Comparison of ENCODE assay signal across 8 cellular contexts in the genomic region with DNA sequence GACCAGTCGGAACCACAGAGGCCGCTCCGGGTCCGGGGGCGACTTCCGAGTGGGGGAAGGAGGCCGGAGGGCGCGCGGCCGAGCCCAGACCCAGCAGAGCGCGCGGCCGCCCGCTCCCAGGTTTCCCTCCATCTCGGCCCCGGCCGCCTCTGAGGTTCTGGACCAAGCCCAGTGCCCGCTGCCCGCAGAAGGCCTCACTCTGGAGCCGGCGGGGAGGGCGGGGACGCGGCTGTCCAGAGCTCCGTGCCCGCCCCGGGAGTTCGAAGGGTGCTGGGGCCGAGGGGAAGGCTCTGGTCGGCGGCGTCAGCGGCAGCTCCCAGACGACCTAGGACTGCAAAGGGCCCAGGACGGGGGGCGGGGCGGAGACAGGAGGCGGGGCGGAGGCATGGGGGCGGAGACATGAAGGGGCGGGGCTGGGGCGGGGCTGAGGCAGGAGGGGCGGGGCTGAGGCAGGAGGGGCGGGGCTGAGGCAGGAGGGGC. TPM values are rescaled to one million over a fixed set of nuclear protein-coding genes. Genes with fewer than 3 reads are reported as not detected.
DNase-seq lines count a peak whose midpoint lies in the region; ATAC-seq and TF ChIP-seq lines count a peak whose summit lies in the region.

No MANE protein-coding gene starts in this region.

- H3K27me3 ChIP-seq in CD4-positive, CD25-positive, alpha-beta regulatory T cell (ENCODE audit: control insufficient read depth, insufficient read depth, low read length), result peaks cover 15% of the 10 kb centered on the region
- H3K27me3 ChIP-seq in HUES64 (ENCODE audit: insufficient read depth, low read length), result peaks cover 30% of the 10 kb centered on the region

- H3K36me3 Mint-ChIP-seq in CD4-positive, CD25-positive, alpha-beta regulatory T cell, result no peaks in the 10 kb centered on the region

- 13% methylated on average over 37 of the region's 46 CpGs for WGBS in HUES64

- H3K27me3 Mint-ChIP-seq in CD4-positive, CD25-positive, alpha-beta regulatory T cell, result peaks cover 35% of the 10 kb centered on the region

- H3K4me1 Mint-ChIP-seq in CD4-positive, CD25-positive, alpha-beta regulatory T cell, result peaks cover 6 to 12% (median 7%) of the 10 kb centered on the region in 4 donors

- H3K9ac ChIP-seq in HUES64 (ENCODE audit: low read depth, low read length), result peak overlapping the region; percentile 34; the same call in 1 of the 2 replicates

- H3K27ac ChIP-seq in CD4-positive, CD25-positive, alpha-beta regulatory T cell (ENCODE audit: insufficient read depth, low read length, poor library complexity, severe bottlenecking), result peak overlapping the region; percentile 58
- H3K27ac ChIP-seq in HUES64 (ENCODE audit: low read depth, low read length), result no peak overlapping the region

- H3K4me3 ChIP-seq in CD4-positive, CD25-positive, alpha-beta regulatory T cell (ENCODE audit: low read depth, low read length), result no peak overlapping the region
- H3K4me3 ChIP-seq in HUES64 (ENCODE audit: low read length) (peak overlapping the region; percentile 67), retinal pigment epithelial cell (ENCODE audit: low read length) (peak overlapping the region; percentile 34)

- H3K4me1 ChIP-seq in CD4-positive, CD25-positive, alpha-beta regulatory T cell (ENCODE audit: control insufficient read depth, insufficient read depth, low read length, poor library complexity, severe bottlenecking), result peaks cover 22% of the 10 kb centered on the region
- no peaks in the 10 kb centered on the region for H3K4me1 ChIP-seq in HUES64 (ENCODE audit: insufficient read depth, low read length)

- TF ChIP-seq CTCF in retinal pigment epithelial cell (conservative IDR thresholded peaks at IDR 0.05; ENCODE audit: low read depth, low read length), result no peak

- peak; percentile 34 to 57 for ATAC-seq in CD4-positive, CD25-positive, alpha-beta regulatory T cell (ENCODE audit: low read depth in 2 of 2)
- no peak for ATAC-seq in HG02981 (IDR thresholded peaks at IDR 0.05; ENCODE audit: unreplicated experiment)

- H3K27ac Mint-ChIP-seq in CD4-positive, CD25-positive, alpha-beta regulatory T cell, result no peak overlapping the region

- H3K9me3 Mint-ChIP-seq in CD4-positive, CD25-positive, alpha-beta regulatory T cell, result peaks cover 2 to 21% (median 15%) of the 10 kb centered on the region in 7 donors

- peaks cover 12 to 21% of the 10 kb centered on the region in 2 experiments for H3K9me3 ChIP-seq in CD4-positive, CD25-positive, alpha-beta regulatory T cell (ENCODE audit: control insufficient read depth in 2 of 2, low read length in 2 of 2)
- H3K9me3 ChIP-seq in HUES64 (ENCODE audit: insufficient read depth, low read depth, low read length), result peaks cover 37% of the 10 kb centered on the region

- no peaks in the 10 kb centered on the region for H3K36me3 ChIP-seq in CD4-positive, CD25-positive, alpha-beta regulatory T cell (ENCODE audit: control insufficient read depth, insufficient read depth, low read length)
- H3K36me3 ChIP-seq in HUES64 (ENCODE audit: insufficient read depth, low read length), result no peaks in the 10 kb centered on the region

- H3K4me3 Mint-ChIP-seq in CD4-positive, CD25-positive, alpha-beta regulatory T cell, result peak overlapping the region; percentile 24 to 56 (median 38)

- DNase-seq in CD4-positive, CD25-positive, alpha-beta regulatory T cell, result peak; percentile 64 to 74 (median 68)
- DNase-seq in activated T-helper 1 cell treated with anti-CD3 and anti-CD28 coated beads, Interleukin-2, amount 50 U/mL, for 16 hours (ENCODE audit: low read depth in 1 of 2, low spot score in 1 of 2), result peak; percentile 52 to 67
- DNase-seq in germinal center (ENCODE audit: low spot score), result peak; percentile 87
- no peak for DNase-seq in retinal pigment epithelial cell (ENCODE audit: low read depth)
- DNase-seq in GDM1 (lab: John Stamatoyannopoulos, UW), result no peak
- no peak for DNase-seq in cerebellar cortex (ENCODE audit: low spot score)

RNA-seq across cellular contexts. Expression of gene SLC19A1, which starts 48.0 kb away (rescaled TPM):
- total RNA-seq in CD4-positive, CD25-positive, alpha-beta regulatory T cell, result 10.8 TPM
- 1 to 10 TPM; 4.7 to 6.8 (median 5.0) TPM for polyA plus RNA-seq in CD4-positive, CD25-positive, alpha-beta regulatory T cell
- polyA plus RNA-seq in HUES64 (2013, experiment 1 of 2), result 22.7 TPM
- 19.0 TPM for polyA plus RNA-seq in HUES64 (2013, experiment 2 of 2)

RNA-seq across cellular contexts. Expression of gene PCBP3, which starts 53.2 kb away (rescaled TPM):
- 5.3 TPM for total RNA-seq in CD4-positive, CD25-positive, alpha-beta regulatory T cell
- polyA plus RNA-seq in CD4-positive, CD25-positive, alpha-beta regulatory T cell, result 1 to 10 TPM in 3 of 4 donors, under 1 TPM in 1; 0.72 to 2.8 (median 1.8) TPM
- polyA plus RNA-seq in HUES64 (2013, experiment 1 of 2), result 4.1 TPM
- 4.3 TPM for polyA plus RNA-seq in HUES64 (2013, experiment 2 of 2)

Comparison
In these comparisons a context has a peak if more than half of its experiments do, and no peak if none do; other contexts are left out.
1. DNase-seq: peak in CD4-positive, CD25-positive, alpha-beta regulatory T cell (3 of 3), activated T-helper 1 cell treated with anti-CD3 and anti-CD28 coated beads, Interleukin-2, amount 50 U/mL, for 16 hours (2 of 2) and germinal center (single experiment); none in retinal pigment epithelial cell (single experiment), GDM1 (single experiment) and cerebellar cortex (single experiment).